27 cellular contexts compared by ENCODE assay signal in genomic region chr10:131935260-131935659, GRCh38. TPM values are rescaled to one million over a fixed set of nuclear protein-coding genes. Genes with fewer than 3 reads are reported as not detected.
DNase-seq lines count a peak whose midpoint lies in the region; ATAC-seq and TF ChIP-seq lines count a peak whose summit lies in the region.
"Had no signal": no experiment of that assay in that cellular context is flagged by ENCODE, and none has a peak within 500 bp of the region (broad histone marks: within the 10 kb centered on the region; RNA-seq: fewer than 3 reads in every experiment).

No MANE protein-coding gene starts in this region.

- TF ChIP-seq CTCF in natural killer cell (IDR thresholded peaks at IDR 0.05): no peak
- TF ChIP-seq CTCF in Loucy (conservative IDR thresholded peaks at IDR 0.05; ENCODE audit: low read length): no peak
- no peak for TF ChIP-seq CTCF in GM23338 (conservative IDR thresholded peaks at IDR 0.05; ENCODE audit: low read depth in 2 of 2)
- no peak for TF ChIP-seq CTCF in sigmoid colon (IDR thresholded peaks at IDR 0.05)

- no peaks in the 10 kb centered on the region for H3F3A ChIP-seq in Loucy (ENCODE audit: low read depth)
- H3F3A ChIP-seq in GM23338 (replicated peaks; ENCODE audit: low read depth): 0 out of 2 replicates have a peak, but pooled peaks cover 4% of the 10 kb centered on the region

- no peak for ATAC-seq in natural killer cell
- no peak for ATAC-seq in natural killer cell treated with Interleukin-12 subunit alpha and Interleukin-12 subunit beta and Interleukin-15 and Interleukin-18, amount 100 ng/mL, for 72 hours
- ATAC-seq in effector memory CD8-positive, alpha-beta T cell (replicated peaks): no peak
- ATAC-seq in stimulated activated effector memory CD8-positive, alpha-beta T cell treated with anti-CD3 and anti-CD28 coated beads, Interleukin-12 subunit alpha, Interleukin-12 subunit beta, amount 100 ng/mL, for 72 hours: no peak
- ATAC-seq in HG03521 (IDR thresholded peaks at IDR 0.05; ENCODE audit: unreplicated experiment): no peak
- ATAC-seq in GM23338: no peak
- ATAC-seq: activated T-helper 17 cell treated with anti-CD3 and anti-CD28 coated beads, Interleukin-2, amount 50 U/mL, for 72 hours; foreskin keratinocyte; heart left ventricle; left ventricle myocardium superior; stimulated activated memory B cell treated with anti-CD40 and anti-IgM and Interleukin-4, amounts not matched to agents 10 μg/mL and 1 μg/mL and 100 μg/mL, for 72 hours had no signal

- H3K9me2 ChIP-seq in Loucy (replicated peaks; ENCODE audit: low read depth, low read length): no peaks in the 10 kb centered on the region
- no peaks in the 10 kb centered on the region for H3K9me2 ChIP-seq in GM23338 (ENCODE audit: insufficient read depth)

- no peak overlapping the region for H3K9ac ChIP-seq in Loucy (ENCODE audit: low read depth, low read length, poor library complexity, severe bottlenecking)

- H3K9me3 Mint-ChIP-seq in natural killer cell (no peaks in the 10 kb centered on the region), GM23338 (no peaks in the 10 kb centered on the region; the same call in 1 of the 3 replicates)
- H3K9me3 Mint-ChIP-seq in natural killer cell treated with Interleukin-12 subunit alpha and Interleukin-12 subunit beta and Interleukin-15 and Interleukin-18, amount 100 ng/mL, for 72 hours: no peaks in the 10 kb centered on the region
- no peaks in the 10 kb centered on the region for H3K9me3 Mint-ChIP-seq in effector memory CD8-positive, alpha-beta T cell
- no peaks in the 10 kb centered on the region for H3K9me3 Mint-ChIP-seq in stimulated activated effector memory CD8-positive, alpha-beta T cell treated with anti-CD3 and anti-CD28 coated beads, Interleukin-12 subunit alpha, Interleukin-12 subunit beta, amount 100 ng/mL, for 72 hours
- H3K9me3 Mint-ChIP-seq: activated B cell treated with CpG ODN at 0.5 μM for 24 hours; activated T-helper 17 cell treated with anti-CD3 and anti-CD28 coated beads, Interleukin-2, amount 50 U/mL, for 72 hours; stimulated activated memory B cell treated with anti-CD40 and anti-IgM and Interleukin-4, amounts not matched to agents 10 μg/mL and 1 μg/mL and 100 μg/mL, for 72 hours; type B pancreatic cell had no signal

- H3K4me2 ChIP-seq in Loucy (ENCODE audit: low read depth, low read length, poor library complexity, severe bottlenecking): peak overlapping the region; percentile 42
- H3K4me2 ChIP-seq in GM23338: no peak overlapping the region

- DNase-seq in natural killer cell (no peak), GM23338 (ENCODE audit: low spot score) (no peak), sigmoid colon (no peak)
- DNase-seq in natural killer cell treated with Interleukin-12 subunit alpha and Interleukin-12 subunit beta and Interleukin-15 and Interleukin-18, amount 100 ng/mL, for 72 hours (ENCODE audit: low spot score): no peak
- no peak for DNase-seq in effector memory CD8-positive, alpha-beta T cell
- DNase-seq in stimulated activated effector memory CD8-positive, alpha-beta T cell treated with anti-CD3 and anti-CD28 coated beads, Interleukin-12 subunit alpha, Interleukin-12 subunit beta, amount 100 ng/mL, for 72 hours (ENCODE audit: low spot score in 2 of 2): no peak
- DNase-seq: activated B cell treated with CpG ODN at 0.5 μM for 24 hours; activated CD8-positive, alpha-beta memory T cell treated with anti-CD3 and anti-CD28 coated beads, Interleukin-2, amount 50 U/mL, for 4 hours; Calu3; cerebellar nuclear complex; dermis blood vessel endothelial cell; DMS79 treated with DMSO at 0.1 percent for 48 hours; esophagus squamous epithelium; foreskin keratinocyte; GF-D8; heart left ventricle; left ventricle myocardium superior; NCI-H1105; NCI-H187 treated with DMSO at 0.1 percent for 48 hours; NCI-H2171 treated with DMSO at 0.1 percent for 48 hours; NCI-H510A had no signal

- H3K4me1 ChIP-seq in Loucy (ENCODE audit: insufficient read depth, low read length, poor library complexity, severe bottlenecking) (peaks cover 20% of the 10 kb centered on the region), GM23338 (ENCODE audit: insufficient read depth) (peaks cover 14% of the 10 kb centered on the region), sigmoid colon (peaks cover 0 to 50% (median 35%) of the 10 kb centered on the region in 4 donors)
- H3K4me1 ChIP-seq: foreskin keratinocyte had no signal

- no peaks in the 10 kb centered on the region for H3K27me3 Mint-ChIP-seq in natural killer cell (ENCODE audit: low read depth in 2 of 2)
- H3K27me3 Mint-ChIP-seq in natural killer cell treated with Interleukin-12 subunit alpha and Interleukin-12 subunit beta and Interleukin-15 and Interleukin-18, amount 100 ng/mL, for 72 hours: no peaks in the 10 kb centered on the region
- H3K27me3 Mint-ChIP-seq in effector memory CD8-positive, alpha-beta T cell: no peaks in the 10 kb centered on the region
- peaks cover 7% of the 10 kb centered on the region for H3K27me3 Mint-ChIP-seq in GM23338 (ENCODE audit: insufficient read depth, low read depth, poor library complexity)
- H3K27me3 Mint-ChIP-seq: activated B cell treated with CpG ODN at 0.5 μM for 24 hours; activated T-helper 17 cell treated with anti-CD3 and anti-CD28 coated beads, Interleukin-2, amount 50 U/mL, for 72 hours; stimulated activated memory B cell treated with anti-CD40 and anti-IgM and Interleukin-4, amounts not matched to agents 10 μg/mL and 1 μg/mL and 100 μg/mL, for 72 hours; type B pancreatic cell had no signal

- H3K4me1 Mint-ChIP-seq in natural killer cell (peaks cover 29 to 32% of the 10 kb centered on the region in 2 donors), GM23338 (peaks cover 22% of the 10 kb centered on the region)
- peaks cover 17 to 23% of the 10 kb centered on the region in 2 donors for H3K4me1 Mint-ChIP-seq in natural killer cell treated with Interleukin-12 subunit alpha and Interleukin-12 subunit beta and Interleukin-15 and Interleukin-18, amount 100 ng/mL, for 72 hours (ENCODE audit: low read depth in 2 of 2)
- H3K4me1 Mint-ChIP-seq in effector memory CD8-positive, alpha-beta T cell (ENCODE audit: low read depth in 2 of 2): peaks cover 19 to 25% of the 10 kb centered on the region in 2 donors
- H3K4me1 Mint-ChIP-seq in stimulated activated effector memory CD8-positive, alpha-beta T cell treated with anti-CD3 and anti-CD28 coated beads, Interleukin-12 subunit alpha, Interleukin-12 subunit beta, amount 100 ng/mL, for 72 hours: peaks cover 16% of the 10 kb centered on the region

- intact Hi-C loops in natural killer cell (cut with micrococcal nuclease): no loop called here
- intact Hi-C loops in sigmoid colon (cut with DNase I): no loop called here

- no peak overlapping the region for H3K4me3 ChIP-seq in Loucy (ENCODE audit: low read length, poor library complexity, severe bottlenecking)
- H3K4me3 ChIP-seq in GM23338: no peak overlapping the region
- no peak overlapping the region for H3K4me3 ChIP-seq in sigmoid colon
- H3K4me3 ChIP-seq: esophagus squamous epithelium, heart left ventricle had no signal

- no peak for TF ChIP-seq POLR2A in sigmoid colon (IDR thresholded peaks at IDR 0.05)

- H3K36me3 ChIP-seq in Loucy (ENCODE audit: insufficient read depth, low read length) (peaks cover 52% of the 10 kb centered on the region), GM23338 (ENCODE audit: insufficient read depth) (peaks cover 11% of the 10 kb centered on the region; the same call in 1 of the 2 replicates), sigmoid colon (peaks cover 0 to 35% (median 2%) of the 10 kb centered on the region in 4 donors)

- H3K79me2 ChIP-seq in Loucy (ENCODE audit: insufficient read depth, low read length) (peaks cover 85% of the 10 kb centered on the region), GM23338 (replicated peaks; ENCODE audit: insufficient read depth) (peaks cover 77% of the 10 kb centered on the region)

- H2AFZ ChIP-seq in Loucy (ENCODE audit: low read length) (no peak overlapping the region), GM23338 (no peak overlapping the region)

- WGBS in sigmoid colon, 2 donors: 55 to 86% methylated on average over 1 of the region's 1 CpG

- H3K9me3 ChIP-seq in Loucy (ENCODE audit: insufficient read depth, low read depth, low read length) (no peaks in the 10 kb centered on the region), sigmoid colon (no peaks in the 10 kb centered on the region)
- H3K9me3 ChIP-seq: esophagus squamous epithelium, heart left ventricle had no signal

- H3K27ac Mint-ChIP-seq in natural killer cell: peak overlapping the region; percentile 18 to 70
- no peak overlapping the region for H3K27ac Mint-ChIP-seq in natural killer cell treated with Interleukin-12 subunit alpha and Interleukin-12 subunit beta and Interleukin-15 and Interleukin-18, amount 100 ng/mL, for 72 hours
- peak overlapping the region; percentile 67 to 81 for H3K27ac Mint-ChIP-seq in effector memory CD8-positive, alpha-beta T cell
- peak overlapping the region; percentile 26 for H3K27ac Mint-ChIP-seq in stimulated activated effector memory CD8-positive, alpha-beta T cell treated with anti-CD3 and anti-CD28 coated beads, Interleukin-12 subunit alpha, Interleukin-12 subunit beta, amount 100 ng/mL, for 72 hours
- no peak overlapping the region for H3K27ac Mint-ChIP-seq in GM23338
- H3K27ac Mint-ChIP-seq: activated B cell treated with CpG ODN at 0.5 μM for 24 hours; activated T-helper 17 cell treated with anti-CD3 and anti-CD28 coated beads, Interleukin-2, amount 50 U/mL, for 72 hours; stimulated activated memory B cell treated with anti-CD40 and anti-IgM and Interleukin-4, amounts not matched to agents 10 μg/mL and 1 μg/mL and 100 μg/mL, for 72 hours; type B pancreatic cell had no signal

- H4K20me1 ChIP-seq in Loucy (ENCODE audit: insufficient read depth, low read length, poor library complexity, severe bottlenecking): peaks cover 86% of the 10 kb centered on the region
- peaks cover 62% of the 10 kb centered on the region for H4K20me1 ChIP-seq in GM23338 (replicated peaks; ENCODE audit: insufficient read depth)

- no peak for TF ChIP-seq EP300 in sigmoid colon (IDR thresholded peaks at IDR 0.05)

- H3K27me3 ChIP-seq in Loucy (ENCODE audit: insufficient read depth, low read length, poor library complexity, severe bottlenecking) (no peaks in the 10 kb centered on the region), GM23338 (ENCODE audit: insufficient read depth) (no peaks in the 10 kb centered on the region), sigmoid colon (no peaks in the 10 kb centered on the region)
- H3K27me3 ChIP-seq: esophagus squamous epithelium, foreskin keratinocyte, heart left ventricle had no signal

- H3K27ac ChIP-seq in GM23338 (ENCODE audit: low read depth) (no peak overlapping the region), sigmoid colon (no peak overlapping the region)
- H3K27ac ChIP-seq: esophagus squamous epithelium, foreskin keratinocyte, heart left ventricle had no signal

- H3K36me3 Mint-ChIP-seq in natural killer cell: peaks cover 3% of the 10 kb centered on the region
- no peaks in the 10 kb centered on the region for H3K36me3 Mint-ChIP-seq in natural killer cell treated with Interleukin-12 subunit alpha and Interleukin-12 subunit beta and Interleukin-15 and Interleukin-18, amount 100 ng/mL, for 72 hours
- peaks cover 39% of the 10 kb centered on the region for H3K36me3 Mint-ChIP-seq in effector memory CD8-positive, alpha-beta T cell (ENCODE audit: insufficient read depth)
- H3K36me3 Mint-ChIP-seq in stimulated activated effector memory CD8-positive, alpha-beta T cell treated with anti-CD3 and anti-CD28 coated beads, Interleukin-12 subunit alpha, Interleukin-12 subunit beta, amount 100 ng/mL, for 72 hours: peaks cover 62% of the 10 kb centered on the region
- H3K36me3 Mint-ChIP-seq in GM23338 (ENCODE audit: low read depth): peaks cover 35% of the 10 kb centered on the region

- H3K4me3 Mint-ChIP-seq in natural killer cell (no peak overlapping the region), GM23338 (no peak overlapping the region)
- H3K4me3 Mint-ChIP-seq in natural killer cell treated with Interleukin-12 subunit alpha and Interleukin-12 subunit beta and Interleukin-15 and Interleukin-18, amount 100 ng/mL, for 72 hours: no peak overlapping the region
- H3K4me3 Mint-ChIP-seq in effector memory CD8-positive, alpha-beta T cell: no peak overlapping the region
- H3K4me3 Mint-ChIP-seq in stimulated activated effector memory CD8-positive, alpha-beta T cell treated with anti-CD3 and anti-CD28 coated beads, Interleukin-12 subunit alpha, Interleukin-12 subunit beta, amount 100 ng/mL, for 72 hours: no peak overlapping the region
- H3K4me3 Mint-ChIP-seq: activated B cell treated with CpG ODN at 0.5 μM for 24 hours; activated T-helper 17 cell treated with anti-CD3 and anti-CD28 coated beads, Interleukin-2, amount 50 U/mL, for 72 hours; stimulated activated memory B cell treated with anti-CD40 and anti-IgM and Interleukin-4, amounts not matched to agents 10 μg/mL and 1 μg/mL and 100 μg/mL, for 72 hours; type B pancreatic cell had no signal

RNA-seq across cellular contexts. Expression of gene PPP2R2D, which starts 34.5 kb away (rescaled TPM):
- 10 to 100 TPM; 28.6 to 39.8 (median 35.8) TPM for total RNA-seq in natural killer cell
- 10 to 100 TPM; 27.0 to 47.4 TPM for total RNA-seq in natural killer cell treated with Interleukin-12 subunit alpha and Interleukin-12 subunit beta and Interleukin-15 and Interleukin-18, amount 100 ng/mL, for 72 hours
- 33.7 and 35.8 TPM in 2 replicates for total RNA-seq in GM23338 (2014; rRNA removed; shearing (Covaris generic))
- polyA plus RNA-seq in GM23338 (2016; fragmentation: Nextera tagmentation; extraction: Ambion mirVana): 28.8 and 30.5 TPM in 2 replicates
- total RNA-seq in sigmoid colon: 10 to 100 TPM; 22.7 to 44.0 (median 34.6) TPM
- 10 to 100 TPM; 18.4 to 23.8 (median 22.8) TPM for polyA plus RNA-seq in sigmoid colon

RNA-seq across cellular contexts. Expression of gene BNIP3, which starts 46.5 kb away (rescaled TPM):
- total RNA-seq in natural killer cell (10 to 100 TPM in 2 of 3 donors, 1 to 10 TPM in 1; 9.9 to 12.9 (median 12.1) TPM), sigmoid colon (100 to 1,000 TPM in 2 of 4 donors, 10 to 100 TPM in 2; 55.9 to 125 (median 95.4) TPM)
- 10 to 100 TPM; 20.5 to 82.2 TPM for total RNA-seq in natural killer cell treated with Interleukin-12 subunit alpha and Interleukin-12 subunit beta and Interleukin-15 and Interleukin-18, amount 100 ng/mL, for 72 hours
- 48.8 and 75.0 TPM in 2 replicates for total RNA-seq in GM23338 (2014; rRNA removed; shearing (Covaris generic))
- polyA plus RNA-seq in GM23338 (2016; fragmentation: Nextera tagmentation; extraction: Ambion mirVana) (41.1 and 46.3 TPM in 2 replicates), sigmoid colon (10 to 100 TPM in 2 of 3 donors, 1 to 10 TPM in 1; 3.9 to 11.7 (median 10.8) TPM)
- total RNA-seq: HT-29 had no signal

Comparison
In these comparisons a context has a peak if more than half of its experiments do, and no peak if none do; other contexts are left out.
1. H3K27ac Mint-ChIP-seq: peak in natural killer cell (2 of 2), effector memory CD8-positive, alpha-beta T cell (2 of 2) and stimulated activated effector memory CD8-positive, alpha-beta T cell treated with anti-CD3 and anti-CD28 coated beads, Interleukin-12 subunit alpha, Interleukin-12 subunit beta, amount 100 ng/mL, for 72 hours (single experiment); none in natural killer cell treated with Interleukin-12 subunit alpha and Interleukin-12 subunit beta and Interleukin-15 and Interleukin-18, amount 100 ng/mL, for 72 hours (0 of 2) and GM23338 (single experiment).